ENCODE assay signal across 9 cellular contexts in genomic region chr11:75561426-75562047, GRCh38. TPM values are rescaled to one million over a fixed set of nuclear protein-coding genes. Genes with fewer than 3 reads are reported as not detected.
DNase-seq lines count a peak whose midpoint lies in the region; ATAC-seq, FAIRE-seq and TF ChIP-seq lines count a peak whose summit lies in the region.
"Had no signal": no experiment of that assay in that cellular context is flagged by ENCODE, and none has a peak within 500 bp of the region (broad histone marks: within the 10 kb centered on the region; RNA-seq: fewer than 3 reads in every experiment).

No MANE protein-coding gene starts in this region.

- peaks cover 5% of the 10 kb centered on the region for H3K36me3 Mint-ChIP-seq in endothelial cell (ENCODE audit: low read depth, unreplicated experiment)

- TF ChIP-seq POLR2A in erythroblast (IDR thresholded peaks at IDR 0.05; ENCODE audit: low read length) = no peak

- TF ChIP-seq CTCF in GM06990 (IDR thresholded peaks at IDR 0.05; ENCODE audit: insufficient read depth, low read length, poor library complexity, severe bottlenecking) = no peak
- no peak for TF ChIP-seq CTCF in endothelial cell (IDR thresholded peaks at IDR 0.05; ENCODE audit: unreplicated experiment)
- TF ChIP-seq CTCF in pancreas (IDR thresholded peaks at IDR 0.05) = no peak

- 14 to 19% methylated on average over 19 to 21 of the region's 21 CpGs for WGBS in pancreas, 2 donors

- no peak for ATAC-seq in pancreas

- H3K27ac ChIP-seq in Karpas-422 (ENCODE audit: low read length) = no peak overlapping the region
- H3K27ac ChIP-seq in pancreas = peak overlapping the region; percentile 95 to 98 (median 97)
- H3K27ac ChIP-seq: neutrophil had no signal

- peak overlapping the region; percentile 81 for H3K9ac ChIP-seq in Karpas-422 (ENCODE audit: low read length)

- DNase-seq in GM06990 (ENCODE audit: extremely low read depth, insufficient read length) = peak; percentile 62
- DNase-seq in Karpas-422 = no peak
- no peak for DNase-seq in endothelial cell (ENCODE audit: low spot score)
- no peak for DNase-seq in pancreas
- no peak for DNase-seq in NCI-H774 (lab: John Stamatoyannopoulos, UW)
- DNase-seq in RKO (ENCODE audit: low spot score) = no peak
- DNase-seq in erythroblast (lab: John Stamatoyannopoulos, UW) = no peak
- no peak for DNase-seq in DMS 273 (lab: John Stamatoyannopoulos, UW; ENCODE audit: unreplicated experiment)

- H3K27me3 Mint-ChIP-seq in endothelial cell (ENCODE audit: unreplicated experiment) = peaks cover 25% of the 10 kb centered on the region

- H2AFZ ChIP-seq in Karpas-422 (ENCODE audit: low read length) = peak overlapping the region; percentile 61; the same call in 1 of the 2 replicates

- H3K9me3 ChIP-seq in Karpas-422 (ENCODE audit: low read length) = no peaks in the 10 kb centered on the region
- no peaks in the 10 kb centered on the region for H3K9me3 ChIP-seq in pancreas
- H3K9me3 ChIP-seq: neutrophil had no signal

- no peaks in the 10 kb centered on the region for H3K79me2 ChIP-seq in Karpas-422 (ENCODE audit: low read length)

- H3K4me1 ChIP-seq in Karpas-422 (ENCODE audit: low read length) = peaks cover 16% of the 10 kb centered on the region
- peaks cover 5 to 9% (median 6%) of the 10 kb centered on the region in 3 donors for H3K4me1 ChIP-seq in pancreas

- H3K36me3 ChIP-seq in GM06990 (ENCODE audit: control insufficient read depth, insufficient read depth, low read length) = no peaks in the 10 kb centered on the region; the same call in 1 of the 2 replicates
- H3K36me3 ChIP-seq in Karpas-422 (ENCODE audit: insufficient read depth, low read length) = no peaks in the 10 kb centered on the region
- H3K36me3 ChIP-seq in pancreas = peaks cover 0 to under 1% (median under 1%) of the 10 kb centered on the region in 3 donors
- H3K36me3 ChIP-seq: neutrophil had no signal

- FAIRE-seq in pancreas (lab: Jason Lieb, UNC) = no peak

- no peaks in the 10 kb centered on the region for H3K9me3 Mint-ChIP-seq in endothelial cell (ENCODE audit: unreplicated experiment)

- H3K4me3 ChIP-seq in GM06990 (replicated peaks; ENCODE audit: low read depth, low read length) (peak overlapping the region; percentile 81), Karpas-422 (ENCODE audit: low read length) (peak overlapping the region; percentile 74), pancreas (peak overlapping the region; percentile 55 to 94 (median 90))

- H3K27ac Mint-ChIP-seq in endothelial cell (ENCODE audit: unreplicated experiment) = peak overlapping the region; percentile 88

- no peaks in the 10 kb centered on the region for H4K20me1 ChIP-seq in Karpas-422 (ENCODE audit: insufficient read depth, low read depth, low read length)

- H3K9me2 ChIP-seq in Karpas-422 (replicated peaks; ENCODE audit: insufficient read depth, low read length) = no peaks in the 10 kb centered on the region

- peak overlapping the region; percentile 91 for H3K4me3 Mint-ChIP-seq in endothelial cell (ENCODE audit: unreplicated experiment)

- peak overlapping the region; percentile 73 for H3K4me2 ChIP-seq in Karpas-422 (ENCODE audit: low read depth, low read length, poor library complexity, severe bottlenecking)

- H3K4me1 Mint-ChIP-seq in endothelial cell (ENCODE audit: unreplicated experiment) = peaks cover 63% of the 10 kb centered on the region

- intact Hi-C loops in pancreas (cut with DNase I) = no loop called here

- H3K27me3 ChIP-seq in GM06990 (replicated peaks; ENCODE audit: control insufficient read depth, insufficient read depth, low read length) (no peaks in the 10 kb centered on the region), Karpas-422 (ENCODE audit: low read length) (no peaks in the 10 kb centered on the region), pancreas (no peaks in the 10 kb centered on the region)

RNA-seq across cellular contexts. Expression of gene SERPINH1, which starts 0.5 kb away (rescaled TPM):
- total RNA-seq in Karpas-422 (2014; rRNA removed; shearing (Covaris generic); ENCODE audit: low replicate concordance) = 10.5 and 16.1 TPM in 2 replicates
- total RNA-seq in endothelial cell (ENCODE audit: unreplicated experiment) = 449 TPM
- total RNA-seq in pancreas = 10 to 100 TPM in 5 of 6 donors, 1 to 10 TPM in 1; 9.3 to 87.7 (median 18.2) TPM
- polyA plus RNA-seq in pancreas = 10 to 100 TPM; 22.7 to 25.9 TPM

RNA-seq across cellular contexts. Expression of gene GDPD5, which starts 35.8 kb away (rescaled TPM):
- 137 and 237 TPM in 2 replicates for total RNA-seq in Karpas-422 (2014; rRNA removed; shearing (Covaris generic); ENCODE audit: low replicate concordance)
- 674 TPM for total RNA-seq in endothelial cell (ENCODE audit: unreplicated experiment)
- 10 to 100 TPM; 24.3 to 72.7 (median 31.8) TPM for total RNA-seq in pancreas
- 10 to 100 TPM; 33.4 to 92.9 TPM for polyA plus RNA-seq in pancreas
